Comparison of ENCODE assay signal across 1 cellular context in genomic region chr1:147110434-147110833, GRCh38.
TF ChIP-seq lines count a peak whose summit lies in the region.

No MANE protein-coding gene starts in this region.

TF ChIP-seq in liver, 16 proteins besides CTCF, POLR2A, EP300 and RAD21 (continued from another document):
- no peak for TF ChIP-seq REST (IDR thresholded peaks at IDR 0.05)
- TF ChIP-seq FOXA1 (IDR thresholded peaks at IDR 0.05) = no peak
- TF ChIP-seq HNF4A (conservative IDR thresholded peaks at IDR 0.05) = no peak
- no peak for TF ChIP-seq RXRA (IDR thresholded peaks at IDR 0.05)
- TF ChIP-seq, protein P1, sequence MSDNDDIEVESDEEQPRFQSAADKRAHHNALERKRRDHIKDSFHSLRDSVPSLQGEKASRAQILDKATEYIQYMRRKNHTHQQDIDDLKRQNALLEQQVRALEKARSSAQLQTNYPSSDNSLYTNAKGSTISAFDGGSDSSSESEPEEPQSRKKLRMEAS (IDR thresholded peaks at IDR 0.05) = no peak
- TF ChIP-seq NR2F2 (IDR thresholded peaks at IDR 0.05) = no peak
